In the genomic region with DNA sequence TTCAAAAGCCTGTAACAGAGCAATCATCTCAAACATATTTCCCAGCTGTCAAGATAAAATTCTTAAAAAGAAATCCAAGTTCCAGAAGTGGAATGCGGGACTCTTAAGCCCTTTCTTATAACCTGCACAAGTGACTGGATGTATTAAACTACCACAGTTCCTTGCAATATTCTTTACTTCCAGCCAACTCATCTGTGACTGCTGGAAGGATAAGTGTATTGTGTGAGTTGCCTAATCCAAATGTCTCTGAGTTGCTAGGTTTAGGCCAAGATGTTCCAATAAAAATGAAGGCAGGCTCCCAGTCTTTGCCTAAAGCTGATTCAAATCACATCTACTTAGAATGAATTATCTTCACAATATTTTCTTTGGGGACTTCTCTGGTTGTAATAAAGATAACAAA, we compare ENCODE assay signal across 15 cellular contexts.
A peak's percentile ranks its signal among the peaks of the same experiment; 100 is the strongest.
DNase-seq lines count a peak whose midpoint lies in the region; ATAC-seq and TF ChIP-seq lines count a peak whose summit lies in the region.
"Had no signal": no experiment of that assay in that cellular context is flagged by ENCODE, and none has a peak within 500 bp of the region (broad histone marks: within the 10 kb centered on the region; RNA-seq: fewer than 3 reads in every experiment).

No MANE protein-coding gene starts in this region.

- H3K4me1 Mint-ChIP-seq in brain (peaks cover 29% of the 10 kb centered on the region), neural crest cell (peaks cover 21% of the 10 kb centered on the region)
- H3K4me1 Mint-ChIP-seq: B cell had no signal

- intact Hi-C loops in A673 (cut with micrococcal nuclease; ENCODE audit: unreplicated experiment) (loop anchor here (5.0 to 10.0 kb wide), 2 partner anchors 119 to 767 kb away; no protein-coding TSS in a partner anchor), left ventricle myocardium superior (cut with micrococcal nuclease) (no loop called here)

- CTCF ChIA-PET in A673 (lab: Charles Lee), result no interaction called here

- peaks cover 16% of the 10 kb centered on the region for H3K4me1 ChIP-seq in A673 (ENCODE audit: insufficient read depth, low read length, poor library complexity, severe bottlenecking)

- DNase-seq in A673 (ENCODE audit: low spot score) (peak; percentile 22), fibroblast of pulmonary artery (ENCODE audit: low read depth) (peak; percentile 24), neural crest cell (ENCODE audit: low read depth, low spot score) (no peak), MV-4-11 (lab: John Stamatoyannopoulos, UW) (no peak), left ventricle myocardium superior (no peak)
- DNase-seq: C1 segment of cervical spinal cord; Calu3; CD4-positive, alpha-beta T cell; DMS 273 treated with DMSO at 0.1 percent for 48 hours; GOT3; H9 had no signal

- H3K9me3 Mint-ChIP-seq in brain (peaks cover 3 to 20% (median 6%) of the 10 kb centered on the region in 5 experiments), neural crest cell (peaks cover 3% of the 10 kb centered on the region)
- H3K9me3 Mint-ChIP-seq: CD4-positive, alpha-beta T cell; H9 had no signal

- no peaks in the 10 kb centered on the region for H3K9me3 ChIP-seq in A673 (ENCODE audit: low read depth, low read length, poor library complexity, severe bottlenecking)

- no peak overlapping the region for H3K27ac ChIP-seq in A673 (ENCODE audit: low read depth, low read length, poor library complexity, severe bottlenecking)

- peak overlapping the region in 3 of 5 experiments; percentile 9 to 40 (median 37) for H3K27ac Mint-ChIP-seq in brain
- peak overlapping the region; percentile 20 for H3K27ac Mint-ChIP-seq in neural crest cell (ENCODE audit: unreplicated experiment)
- H3K27ac Mint-ChIP-seq: B cell; CD4-positive, alpha-beta T cell; H9 had no signal

- H3K36me3 Mint-ChIP-seq in brain (no peaks in the 10 kb centered on the region), neural crest cell (ENCODE audit: low read depth) (peaks cover 2% of the 10 kb centered on the region)

- no peaks in the 10 kb centered on the region for H3K36me3 ChIP-seq in A673 (ENCODE audit: insufficient read depth, low read length, poor library complexity, severe bottlenecking)

- no peak overlapping the region for H3K4me3 Mint-ChIP-seq in brain
- no peak overlapping the region for H3K4me3 Mint-ChIP-seq in neural crest cell
- H3K4me3 Mint-ChIP-seq: B cell; CD4-positive, alpha-beta T cell; H9 had no signal

- BruUV-seq in A673 (replicated peaks; lab: Mats Ljungman, UMichigan), result no TSS peak

- no peaks in the 10 kb centered on the region for H3K27me3 ChIP-seq in A673 (replicated peaks; ENCODE audit: insufficient read depth, low read depth, low read length, poor library complexity)

- no peak for ATAC-seq in GM18907 (IDR thresholded peaks at IDR 0.05; ENCODE audit: unreplicated experiment)
- ATAC-seq in left ventricle myocardium superior, result no peak
- no peak for ATAC-seq in GM21786 (IDR thresholded peaks at IDR 0.05; ENCODE audit: unreplicated experiment)

- H3K4me3 ChIP-seq in A673 (ENCODE audit: low read depth, low read length, poor library complexity, severe bottlenecking) (no peak overlapping the region), fibroblast of pulmonary artery (replicated peaks; ENCODE audit: low read depth, low read length) (no peak overlapping the region)

- POLR2A ChIA-PET in A673 (lab: Charles Lee; ENCODE audit: low non-redundant PET), result no interaction called here

- H3K27me3 Mint-ChIP-seq in brain (peaks cover 4% of the 10 kb centered on the region), neural crest cell (ENCODE audit: low read depth) (no peaks in the 10 kb centered on the region)

- TF ChIP-seq CTCF in A673 (conservative IDR thresholded peaks at IDR 0.05; ENCODE audit: low read depth, low read length) (no peak), brain (conservative IDR thresholded peaks at IDR 0.05) (no peak), fibroblast of pulmonary artery (IDR thresholded peaks at IDR 0.05; ENCODE audit: low read length, missing control alignments) (no peak), neural crest cell (conservative IDR thresholded peaks at IDR 0.05) (no peak)

Comparison
In these comparisons a context has a peak if more than half of its experiments do, and no peak if none do; other contexts are left out.
1. DNase-seq: peak in A673 (single experiment) and fibroblast of pulmonary artery (single experiment); none in neural crest cell (single experiment), MV-4-11 (single experiment) and left ventricle myocardium superior (single experiment).